ENCODE assay signal across 1 cellular context in the genomic region with DNA sequence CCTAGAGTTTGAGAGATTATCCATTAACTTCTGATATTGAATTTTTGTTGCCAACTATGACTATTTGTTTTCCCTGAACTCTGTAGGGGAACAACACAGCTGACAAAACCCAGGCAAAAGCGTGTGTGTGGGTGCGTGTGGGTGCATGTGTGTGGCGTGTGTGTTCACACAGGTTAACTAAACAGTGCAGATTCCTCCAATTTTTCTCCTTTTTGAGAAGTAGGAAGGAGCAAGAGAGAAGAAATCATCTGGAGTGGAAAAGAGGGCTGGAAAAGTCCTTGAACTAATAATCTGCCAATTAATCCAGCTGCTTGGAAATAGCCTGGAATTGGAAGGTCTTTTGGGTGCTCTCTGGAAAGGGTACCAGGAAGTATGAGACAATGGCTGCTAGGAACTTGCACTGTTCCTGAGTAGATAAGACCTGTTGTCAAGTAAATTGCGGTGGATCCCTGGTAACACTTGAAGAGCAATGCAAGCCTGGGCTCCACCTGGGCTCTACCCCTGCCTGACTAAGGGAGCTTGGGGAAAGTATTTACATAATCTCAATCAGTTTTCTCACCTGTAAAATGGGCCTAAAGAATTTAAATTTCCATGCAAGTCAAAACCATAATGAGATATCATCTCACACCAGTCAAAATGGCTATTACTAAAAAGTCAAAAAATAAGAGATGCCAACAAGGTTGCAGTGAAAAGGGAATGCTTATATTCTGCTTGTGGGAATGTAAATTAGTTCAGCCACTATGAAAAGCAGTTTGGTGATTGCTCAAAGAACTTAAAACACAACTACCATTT.
TF ChIP-seq lines count a peak whose summit lies in the region.

No MANE protein-coding gene starts in this region.

TF ChIP-seq in liver, 16 proteins besides CTCF, POLR2A, EP300 and RAD21:
- TF ChIP-seq GABPA (IDR thresholded peaks at IDR 0.05 in 1 of 2, conservative IDR thresholded peaks at IDR 0.05 in 1 of 2) = no peak
- peak; percentile 48 to 71 for TF ChIP-seq HNF4A (conservative IDR thresholded peaks at IDR 0.05)
- TF ChIP-seq SP1 (IDR thresholded peaks at IDR 0.05) = peak; percentile 80
- TF ChIP-seq EGR1 (IDR thresholded peaks at IDR 0.05; ENCODE audit: low read depth in 2 of 2) = no peak
- TF ChIP-seq, protein P1, sequence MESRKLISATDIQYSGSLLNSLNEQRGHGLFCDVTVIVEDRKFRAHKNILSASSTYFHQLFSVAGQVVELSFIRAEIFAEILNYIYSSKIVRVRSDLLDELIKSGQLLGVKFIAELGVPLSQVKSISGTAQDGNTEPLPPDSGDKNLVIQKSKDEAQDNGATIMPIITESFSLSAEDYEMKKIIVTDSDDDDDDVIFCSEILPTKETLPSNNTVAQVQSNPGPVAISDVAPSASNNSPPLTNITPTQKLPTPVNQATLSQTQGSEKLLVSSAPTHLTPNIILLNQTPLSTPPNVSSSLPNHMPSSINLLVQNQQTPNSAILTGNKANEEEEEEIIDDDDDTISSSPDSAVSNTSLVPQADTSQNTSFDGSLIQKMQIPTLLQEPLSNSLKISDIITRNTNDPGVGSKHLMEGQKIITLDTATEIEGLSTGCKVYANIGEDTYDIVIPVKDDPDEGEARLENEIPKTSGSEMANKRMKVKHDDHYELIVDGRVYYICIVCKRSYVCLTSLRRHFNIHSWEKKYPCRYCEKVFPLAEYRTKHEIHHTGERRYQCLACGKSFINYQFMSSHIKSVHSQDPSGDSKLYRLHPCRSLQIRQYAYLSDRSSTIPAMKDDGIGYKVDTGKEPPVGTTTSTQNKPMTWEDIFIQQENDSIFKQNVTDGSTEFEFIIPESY (IDR thresholded peaks at IDR 0.05) = no peak
- no peak for TF ChIP-seq HNF4G (IDR thresholded peaks at IDR 0.05)
- TF ChIP-seq TAF1 (conservative IDR thresholded peaks at IDR 0.05) = no peak
- TF ChIP-seq FOXA1 (IDR thresholded peaks at IDR 0.05) = no peak
- TF ChIP-seq, protein P2, sequence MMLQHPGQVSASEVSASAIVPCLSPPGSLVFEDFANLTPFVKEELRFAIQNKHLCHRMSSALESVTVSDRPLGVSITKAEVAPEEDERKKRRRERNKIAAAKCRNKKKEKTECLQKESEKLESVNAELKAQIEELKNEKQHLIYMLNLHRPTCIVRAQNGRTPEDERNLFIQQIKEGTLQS (IDR thresholded peaks at IDR 0.05) = no peak
- peak; percentile 44 to 67 for TF ChIP-seq JUND (IDR thresholded peaks at IDR 0.05)
- peak; percentile 65 to 84 for TF ChIP-seq RXRA (IDR thresholded peaks at IDR 0.05)
- TF ChIP-seq, protein P3, sequence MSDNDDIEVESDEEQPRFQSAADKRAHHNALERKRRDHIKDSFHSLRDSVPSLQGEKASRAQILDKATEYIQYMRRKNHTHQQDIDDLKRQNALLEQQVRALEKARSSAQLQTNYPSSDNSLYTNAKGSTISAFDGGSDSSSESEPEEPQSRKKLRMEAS (IDR thresholded peaks at IDR 0.05) = peak; percentile 62
- TF ChIP-seq, protein P4, sequence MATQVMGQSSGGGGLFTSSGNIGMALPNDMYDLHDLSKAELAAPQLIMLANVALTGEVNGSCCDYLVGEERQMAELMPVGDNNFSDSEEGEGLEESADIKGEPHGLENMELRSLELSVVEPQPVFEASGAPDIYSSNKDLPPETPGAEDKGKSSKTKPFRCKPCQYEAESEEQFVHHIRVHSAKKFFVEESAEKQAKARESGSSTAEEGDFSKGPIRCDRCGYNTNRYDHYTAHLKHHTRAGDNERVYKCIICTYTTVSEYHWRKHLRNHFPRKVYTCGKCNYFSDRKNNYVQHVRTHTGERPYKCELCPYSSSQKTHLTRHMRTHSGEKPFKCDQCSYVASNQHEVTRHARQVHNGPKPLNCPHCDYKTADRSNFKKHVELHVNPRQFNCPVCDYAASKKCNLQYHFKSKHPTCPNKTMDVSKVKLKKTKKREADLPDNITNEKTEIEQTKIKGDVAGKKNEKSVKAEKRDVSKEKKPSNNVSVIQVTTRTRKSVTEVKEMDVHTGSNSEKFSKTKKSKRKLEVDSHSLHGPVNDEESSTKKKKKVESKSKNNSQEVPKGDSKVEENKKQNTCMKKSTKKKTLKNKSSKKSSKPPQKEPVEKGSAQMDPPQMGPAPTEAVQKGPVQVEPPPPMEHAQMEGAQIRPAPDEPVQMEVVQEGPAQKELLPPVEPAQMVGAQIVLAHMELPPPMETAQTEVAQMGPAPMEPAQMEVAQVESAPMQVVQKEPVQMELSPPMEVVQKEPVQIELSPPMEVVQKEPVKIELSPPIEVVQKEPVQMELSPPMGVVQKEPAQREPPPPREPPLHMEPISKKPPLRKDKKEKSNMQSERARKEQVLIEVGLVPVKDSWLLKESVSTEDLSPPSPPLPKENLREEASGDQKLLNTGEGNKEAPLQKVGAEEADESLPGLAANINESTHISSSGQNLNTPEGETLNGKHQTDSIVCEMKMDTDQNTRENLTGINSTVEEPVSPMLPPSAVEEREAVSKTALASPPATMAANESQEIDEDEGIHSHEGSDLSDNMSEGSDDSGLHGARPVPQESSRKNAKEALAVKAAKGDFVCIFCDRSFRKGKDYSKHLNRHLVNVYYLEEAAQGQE (IDR thresholded peaks at IDR 0.05) = no peak
- TF ChIP-seq FOXA2 (IDR thresholded peaks at IDR 0.05) = peak; percentile 38
- TF ChIP-seq YY1 (IDR thresholded peaks at IDR 0.05) = peak; percentile 73
- peak; percentile 44 for TF ChIP-seq NR2F2 (IDR thresholded peaks at IDR 0.05)
